5 cellular contexts compared by ENCODE assay signal in genomic region chr11:103284260-103284659, GRCh38.
"Had no signal": no experiment of that assay in that cellular context is flagged by ENCODE, and none has a peak within 500 bp of the region (broad histone marks: within the 10 kb centered on the region; RNA-seq: fewer than 3 reads in every experiment).

No MANE protein-coding gene starts in this region.

- H3K27ac ChIP-seq: HL-60 had no signal

- DNase-seq: IMR-90, KBM-7, KG1 had no signal

- H3K4me3 ChIP-seq: K562 had no signal
